ENCODE assay signal across 11 cellular contexts in genomic region chr10:7054915-7055314, GRCh38.
DNase-seq lines count a peak whose midpoint lies in the region; ATAC-seq, FAIRE-seq and TF ChIP-seq lines count a peak whose summit lies in the region.
"Had no signal": no experiment of that assay in that cellular context is flagged by ENCODE, and none has a peak within 500 bp of the region (broad histone marks: within the 10 kb centered on the region; RNA-seq: fewer than 3 reads in every experiment).

No MANE protein-coding gene starts in this region.

- H3K18ac ChIP-seq in IMR-90 (ENCODE audit: low read depth, low read length) = no peak overlapping the region

- H2AFZ ChIP-seq in IMR-90 (replicated peaks; ENCODE audit: low read length, poor library complexity) (no peak overlapping the region), K562 (ENCODE audit: low read depth, low read length) (0 out of 2 replicates have a peak overlapping the region, but pooled peaks have one; percentile 4)

- no peak overlapping the region for H2BK120ac ChIP-seq in IMR-90 (ENCODE audit: low read depth, low read length)

- H3K27me3 ChIP-seq in IMR-90 (ENCODE audit: control insufficient read depth, insufficient read depth, low read length) (no peaks in the 10 kb centered on the region), K562 (ENCODE audit: control insufficient read depth in 2 of 2, insufficient read depth in 2 of 2, low read length in 2 of 2) (no peaks in the 10 kb centered on the region), prostate gland (replicated peaks; ENCODE audit: insufficient read depth) (no peaks in the 10 kb centered on the region)
- H3K27me3 ChIP-seq: SJSA1 had no signal

- H3K36me3 ChIP-seq in IMR-90 (ENCODE audit: control insufficient read depth, insufficient read depth, low read length) = no peaks in the 10 kb centered on the region
- no peaks in the 10 kb centered on the region for H3K36me3 ChIP-seq in K562 (ENCODE audit: control insufficient read depth, insufficient read depth, low read length)
- H3K36me3 ChIP-seq in prostate gland = no peaks in the 10 kb centered on the region
- H3K36me3 ChIP-seq: SJSA1 had no signal

- no peak overlapping the region for H2AK9ac ChIP-seq in IMR-90 (replicated peaks; ENCODE audit: low read depth, low read length, poor library complexity)

- H4K20me1 ChIP-seq in IMR-90 (ENCODE audit: insufficient read depth, low read length) (no peaks in the 10 kb centered on the region), K562 (replicated peaks; ENCODE audit: control insufficient read depth, insufficient read depth, low read length) (no peaks in the 10 kb centered on the region)

- DNase-seq in DMS53 (lab: John Stamatoyannopoulos, UW) = peak; percentile 49
- no peak for DNase-seq in DMS53 treated with DMSO at 0.1 percent for 48 hours (lab: John Stamatoyannopoulos, UW; ENCODE audit: unreplicated experiment)
- peak; percentile 24 for DNase-seq in IMR-90
- DNase-seq in K562 (ENCODE audit: extremely low read depth in 1 of 4, low spot score in 3 of 4) = peak; percentile 49 to 66 (median 58)
- DNase-seq in prostate gland (ENCODE audit: low spot score) = no peak
- DNase-seq in cerebellar cortex (ENCODE audit: low spot score) = no peak
- no peak for DNase-seq in NCI-H2081 treated with DMSO at 0.1 percent for 48 hours (lab: John Stamatoyannopoulos, UW)
- no peak for DNase-seq in C1 segment of cervical spinal cord (lab: John Stamatoyannopoulos, UW)
- DNase-seq: NCI-H1092 had no signal

- no peak overlapping the region for H3K23ac ChIP-seq in IMR-90 (ENCODE audit: low read depth, low read length)

- H3K9ac ChIP-seq in IMR-90 (ENCODE audit: low read depth, low read length) (no peak overlapping the region), K562 (ENCODE audit: insufficient read depth in 1 of 2, low read depth in 2 of 2, low read length in 2 of 2) (no peak overlapping the region)

- H3K56ac ChIP-seq in IMR-90 (ENCODE audit: extremely low read depth, insufficient read depth, low read length) = no peak overlapping the region

- no peaks in the 10 kb centered on the region for H3K79me2 ChIP-seq in K562 (ENCODE audit: control insufficient read depth, insufficient read depth, low read length)

- no peak overlapping the region for H4K8ac ChIP-seq in IMR-90 (ENCODE audit: low read depth in 2 of 2, low read length in 2 of 2)

- H3K4me1 ChIP-seq in IMR-90 (ENCODE audit: control insufficient read depth, insufficient read depth, low read length) (no peaks in the 10 kb centered on the region), K562 (replicated peaks in 1 of 2; ENCODE audit: control insufficient read depth in 2 of 2, insufficient read depth in 2 of 2, low read length in 2 of 2) (no peaks in the 10 kb centered on the region; a peak in 1 of 5 replicates), prostate gland (replicated peaks) (no peaks in the 10 kb centered on the region)
- H3K4me1 ChIP-seq: SJSA1 had no signal

- no peak for TF ChIP-seq POLR2A in IMR-90 (IDR thresholded peaks at IDR 0.05; ENCODE audit: low read depth, low read length)
- no peak for TF ChIP-seq POLR2A in K562 (conservative IDR thresholded peaks at IDR 0.05)
- TF ChIP-seq POLR2A in prostate gland (IDR thresholded peaks at IDR 0.05) = no peak

- no peak overlapping the region for H2BK15ac ChIP-seq in IMR-90 (ENCODE audit: low read depth, low read length)

- no peak overlapping the region for H2BK5ac ChIP-seq in IMR-90 (ENCODE audit: low read depth, low read length, poor library complexity, severe bottlenecking)

- H3K4me3 ChIP-seq in IMR-90 (ENCODE audit: insufficient read depth, low read depth, low read length) = no peak overlapping the region
- no peak overlapping the region for H3K4me3 ChIP-seq in K562
- H3K4me3 ChIP-seq in prostate gland = no peak overlapping the region
- H3K4me3 ChIP-seq: SJSA1 had no signal

- no peak overlapping the region for H3K14ac ChIP-seq in IMR-90 (replicated peaks; ENCODE audit: low read depth, low read length)

- no peak overlapping the region for H3K4ac ChIP-seq in IMR-90 (ENCODE audit: low read depth, low read length)

- TF ChIP-seq RAD21 in IMR-90 (IDR thresholded peaks at IDR 0.05; ENCODE audit: low read length) = peak; percentile 24; the same call in 1 of the 2 replicates
- TF ChIP-seq RAD21 in K562 (CRISPR knock-in tag; conservative IDR thresholded peaks at IDR 0.05 in 1 of 2, IDR thresholded peaks at IDR 0.05 in 1 of 2) = peak in 1 of 2 experiments; percentile 30; a peak in 1 of 4 replicates

- H3K9me3 ChIP-seq in IMR-90 (ENCODE audit: control insufficient read depth, insufficient read depth, low read length) (no peaks in the 10 kb centered on the region), K562 (replicated peaks; ENCODE audit: control insufficient read depth, insufficient read depth, low read depth, low read length) (no peaks in the 10 kb centered on the region), prostate gland (no peaks in the 10 kb centered on the region)
- H3K9me3 ChIP-seq: SJSA1 had no signal

- H3K4me2 ChIP-seq in IMR-90 (ENCODE audit: low read depth, low read length) (no peak overlapping the region), K562 (ENCODE audit: insufficient read depth, low read length) (no peak overlapping the region)

- no peak overlapping the region for H3K27ac ChIP-seq in IMR-90 (ENCODE audit: insufficient read depth, low read length)
- H3K27ac ChIP-seq in K562 (ENCODE audit: extremely low read depth, low read depth, low read length) = no peak overlapping the region
- H3K27ac ChIP-seq in prostate gland = no peak overlapping the region
- H3K27ac ChIP-seq: SJSA1 had no signal

- no peak overlapping the region for H2BK20ac ChIP-seq in IMR-90 (ENCODE audit: low read depth, low read length)

- in situ Hi-C loops in IMR-90 (cut with MboI; ENCODE audit: low sequenced_read_pairs) (no loop called here), K562 (cut with MboI) (no loop called here)

- H4K5ac ChIP-seq in IMR-90 (ENCODE audit: low read depth, low read length) = no peak overlapping the region

- FAIRE-seq in K562 (lab: Jason Lieb, UNC) = peak; percentile 87
- FAIRE-seq: bronchial epithelial cell had no signal

- no peak overlapping the region for H4K91ac ChIP-seq in IMR-90 (ENCODE audit: insufficient read depth, low read depth, low read length)

- TF ChIP-seq CTCF in IMR-90 (conservative IDR thresholded peaks at IDR 0.05; ENCODE audit: low read depth, low read length) (0 out of 2 replicates have a peak, but pooled peaks have one; percentile 14), K562 (IDR thresholded peaks at IDR 0.05 in 2 of 3, conservative IDR thresholded peaks at IDR 0.05 in 1 of 3; ENCODE audit: insufficient read depth in 2 of 3, low read depth in 1 of 3, low read length in 3 of 3) (peak; percentile 36 to 51 (median 46); a peak in 4 of 6 replicates), prostate gland (IDR thresholded peaks at IDR 0.05) (peak in 3 of 4 experiments; percentile 15 to 30 (median 28))

- no CpG with 5 or more reads among the region's 6 CpGs for WGBS in IMR-90 (ENCODE audit: extremely low coverage in 2 of 2, insufficient read length in 1 of 2), 2 experiments
- WGBS in K562 (ENCODE audit: insufficient coverage, low coverage, missing lambda C conversion rate) = 70% methylated on average over 4 of the region's 6 CpGs
- WGBS in prostate gland = 65% methylated on average over 6 of the region's 6 CpGs

- intact Hi-C loops in IMR-90 (cut with micrococcal nuclease) = no loop called here
- intact Hi-C loops in K562 (cut with micrococcal nuclease) = no loop called here
- intact Hi-C loops in prostate gland (cut with DNase I) = no loop called here

- TF ChIP-seq EP300 in K562 (IDR thresholded peaks at IDR 0.05; ENCODE audit: low read length) = no peak

- dilution Hi-C loops in IMR-90 (cut with HindIII; ENCODE audit: low sequenced_read_pairs, unreplicated experiment) = no loop called here

- H3K79me1 ChIP-seq in IMR-90 (ENCODE audit: low read depth in 1 of 2, low read length in 2 of 2) = no peaks in the 10 kb centered on the region

- peak; percentile 67 for ATAC-seq in IMR-90 (ENCODE audit: low read depth)
- peak; percentile 92 for ATAC-seq in K562

- BruUV-seq in IMR-90 (replicated peaks; lab: Mats Ljungman, UMichigan) = no TSS peak
- no TSS peak for BruUV-seq in K562 (replicated peaks; lab: Mats Ljungman, UMichigan)

- POLR2A ChIA-PET in IMR-90 (lab: Charles Lee; ENCODE audit: unreplicated experiment) = no interaction called here
- POLR2A ChIA-PET in K562 (lab: Yijun Ruan, JAX) = interaction anchor here (0.7 to 1.0 kb wide), 3 partner anchors 9 to 354 kb away, joined by 3 to 4 read pairs (median 3); no protein-coding TSS in a partner anchor

- no peak overlapping the region for H2AK5ac ChIP-seq in IMR-90 (ENCODE audit: low read depth, low read length)

- H3K9me1 ChIP-seq in IMR-90 (ENCODE audit: insufficient read depth, low read length) (no peaks in the 10 kb centered on the region), K562 (ENCODE audit: control insufficient read depth, insufficient read depth, low read length) (no peaks in the 10 kb centered on the region)

- CTCF ChIA-PET in IMR-90 (lab: Yijun Ruan, JAX) = interaction anchor here (0.5 to 1.5 kb wide), 3 partner anchors 26 to 263 kb away, joined by 4 to 6 read pairs (median 4); no protein-coding TSS in a partner anchor
- CTCF ChIA-PET in K562 (lab: Yijun Ruan, JAX; ENCODE audit: low intra/inter-chr PET ratio) = no interaction called here

TF ChIP-seq in IMR-90, 13 proteins besides CTCF, POLR2A, EP300 and RAD21 (continues in another document):
- TF ChIP-seq ELK1 (IDR thresholded peaks at IDR 0.05; ENCODE audit: borderline replicate concordance, low read depth, low read length) (no peak), BHLHE40 (IDR thresholded peaks at IDR 0.05; ENCODE audit: low read depth, low read length) (no peak)

TF ChIP-seq in K562, 482 proteins besides CTCF, POLR2A, EP300 and RAD21 (continues in another document):
- peak; percentile 79; the same call in 1 of the 2 replicates for TF ChIP-seq RAD51 (IDR thresholded peaks at IDR 0.05; ENCODE audit: borderline replicate concordance, low read depth)
- peak; percentile 85 for TF ChIP-seq USF1 (CRISPR knock-in tag; IDR thresholded peaks at IDR 0.05)
- TF ChIP-seq MAFG (tag; conservative IDR thresholded peaks at IDR 0.05) = peak; percentile 23; the same call in 1 of the 2 replicates
- no peak for TF ChIP-seq GABPA (tag; conservative IDR thresholded peaks at IDR 0.05; ENCODE audit: low read depth)
- peak; percentile 21; the same call in 1 of the 2 replicates for TF ChIP-seq C11orf30 (IDR thresholded peaks at IDR 0.05; ENCODE audit: low read depth)

Comparison
In these comparisons a context has a peak if more than half of its experiments do, and no peak if none do; other contexts are left out.
1. DNase-seq: peak in DMS53 (single experiment), IMR-90 (single experiment) and K562 (4 of 4); none in DMS53 treated with DMSO at 0.1 percent for 48 hours (single experiment), prostate gland (single experiment), cerebellar cortex (single experiment), NCI-H2081 treated with DMSO at 0.1 percent for 48 hours (single experiment) and C1 segment of cervical spinal cord (0 of 14).
2. Peak in every context shown above with its lines, with median percentiles within 50 percentile points of each other: CTCF ChIP-seq.